In the genomic region with DNA sequence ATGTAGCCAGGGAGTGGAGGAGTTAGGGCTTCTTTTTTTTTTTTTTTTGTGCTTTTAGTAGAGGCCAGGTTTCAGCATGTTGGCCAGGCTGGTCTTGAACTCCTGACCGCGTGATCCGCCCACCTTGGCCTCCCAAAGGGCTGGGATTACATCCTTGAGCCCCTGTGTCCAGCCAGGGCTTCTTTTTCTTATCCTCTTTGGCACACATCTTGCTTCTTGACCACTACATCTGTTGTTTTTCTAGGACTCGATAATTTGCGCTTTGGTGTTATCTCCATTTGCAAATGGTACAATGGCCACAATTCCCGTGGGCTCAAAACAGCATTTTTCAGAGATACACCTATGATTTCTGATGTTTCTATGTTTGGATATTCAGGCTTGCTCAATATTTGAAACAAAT, we compare ENCODE assay signal across 2 cellular contexts.
TF ChIP-seq lines count a peak whose summit lies in the region.

No MANE protein-coding gene starts in this region.

TF ChIP-seq in IMR-90, 13 proteins besides CTCF, POLR2A, EP300 and RAD21:
- TF ChIP-seq RCOR1 (IDR thresholded peaks at IDR 0.05; ENCODE audit: insufficient replicate concordance, low read length) (no peak), MXI1 (IDR thresholded peaks at IDR 0.05; ENCODE audit: borderline replicate concordance, low read depth, low read length) (no peak), CEBPB (IDR thresholded peaks at IDR 0.05; ENCODE audit: low read depth, low read length) (no peak), MAZ (IDR thresholded peaks at IDR 0.05; ENCODE audit: borderline replicate concordance, low read depth, low read length) (no peak), SMC3 (IDR thresholded peaks at IDR 0.05; ENCODE audit: low read depth, low read length) (no peak), RFX5 (IDR thresholded peaks at IDR 0.05; ENCODE audit: low read depth, low read length) (no peak), FOS (IDR thresholded peaks at IDR 0.05; ENCODE audit: low read depth, low read length) (no peak), BHLHE40 (IDR thresholded peaks at IDR 0.05; ENCODE audit: low read depth, low read length) (no peak), NFE2L2 (IDR thresholded peaks at IDR 0.05; ENCODE audit: low read depth, low read length) (no peak), ELK1 (IDR thresholded peaks at IDR 0.05; ENCODE audit: borderline replicate concordance, low read depth, low read length) (no peak), CHD1 (IDR thresholded peaks at IDR 0.05; ENCODE audit: low read depth, low read length) (no peak), MAFK (IDR thresholded peaks at IDR 0.05; ENCODE audit: low read depth, low read length) (no peak)
- TF ChIP-seq, protein P1, sequence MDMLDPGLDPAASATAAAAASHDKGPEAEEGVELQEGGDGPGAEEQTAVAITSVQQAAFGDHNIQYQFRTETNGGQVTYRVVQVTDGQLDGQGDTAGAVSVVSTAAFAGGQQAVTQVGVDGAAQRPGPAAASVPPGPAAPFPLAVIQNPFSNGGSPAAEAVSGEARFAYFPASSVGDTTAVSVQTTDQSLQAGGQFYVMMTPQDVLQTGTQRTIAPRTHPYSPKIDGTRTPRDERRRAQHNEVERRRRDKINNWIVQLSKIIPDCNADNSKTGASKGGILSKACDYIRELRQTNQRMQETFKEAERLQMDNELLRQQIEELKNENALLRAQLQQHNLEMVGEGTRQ (IDR thresholded peaks at IDR 0.05; ENCODE audit: low read depth, low read length): no peak

TF ChIP-seq in H1, 55 proteins besides CTCF, POLR2A, EP300 and RAD21:
- no peak for TF ChIP-seq SIX5 (IDR thresholded peaks at IDR 0.05; ENCODE audit: low read depth, low read length)
- TF ChIP-seq CBX8 (IDR thresholded peaks at IDR 0.05; ENCODE audit: borderline replicate concordance, low read depth, low read length): no peak
- TF ChIP-seq ASH2L (IDR thresholded peaks at IDR 0.05; ENCODE audit: low read length): no peak
- no peak for TF ChIP-seq GABPA (IDR thresholded peaks at IDR 0.05; ENCODE audit: borderline replicate concordance, insufficient read depth, low read length)
- no peak for TF ChIP-seq CEBPB (IDR thresholded peaks at IDR 0.05; ENCODE audit: low read depth, low read length)
- TF ChIP-seq SIN3A (conservative IDR thresholded peaks at IDR 0.05 in 1 of 2, IDR thresholded peaks at IDR 0.05 in 1 of 2; ENCODE audit: low read depth in 1 of 2, low read length in 2 of 2): no peak
- TF ChIP-seq CREB1 (IDR thresholded peaks at IDR 0.05): no peak
- no peak for TF ChIP-seq TBP (IDR thresholded peaks at IDR 0.05; ENCODE audit: low read depth, low read length)
- no peak for TF ChIP-seq SRF (IDR thresholded peaks at IDR 0.05; ENCODE audit: low read depth, low read length)
- no peak for TF ChIP-seq KDM4A (IDR thresholded peaks at IDR 0.05; ENCODE audit: low read depth, low read length, severe bottlenecking)
- TF ChIP-seq SIRT6 (IDR thresholded peaks at IDR 0.05; ENCODE audit: low read length): no peak
- no peak for TF ChIP-seq RFX5 (IDR thresholded peaks at IDR 0.05; ENCODE audit: borderline replicate concordance, low read depth, low read length)
- TF ChIP-seq NRF1 (IDR thresholded peaks at IDR 0.05; ENCODE audit: low read depth, low read length): no peak
